33 cellular contexts compared by ENCODE assay signal in the genomic region with DNA sequence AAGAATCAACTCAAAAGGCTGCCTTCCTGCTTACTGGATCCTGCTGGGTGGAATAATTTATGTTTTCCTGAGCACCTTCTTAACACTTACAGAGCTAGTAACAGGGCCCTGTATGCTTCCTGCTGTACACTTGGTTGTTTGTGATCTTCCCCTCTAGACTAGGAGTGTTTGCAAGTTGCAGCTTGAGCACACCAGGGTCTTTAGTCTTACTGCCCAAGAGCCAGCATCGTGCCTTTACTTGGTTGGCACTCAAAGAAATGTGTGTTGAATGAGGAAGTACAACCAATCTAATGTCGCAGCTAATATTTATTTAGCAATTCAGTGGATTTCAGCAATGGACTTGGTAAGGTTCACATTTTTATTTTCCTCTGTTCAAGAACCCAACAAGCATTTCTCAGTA. TPM values are rescaled to one million over a fixed set of nuclear protein-coding genes. Genes with fewer than 3 reads are reported as not detected.
"Had no signal": no experiment of that assay in that cellular context is flagged by ENCODE, and none has a peak within 500 bp of the region (broad histone marks: within the 10 kb centered on the region; RNA-seq: fewer than 3 reads in every experiment).

No MANE protein-coding gene starts in this region.

- ATAC-seq: activated naive CD4-positive, alpha-beta T cell treated with anti-CD3 and anti-CD28 coated beads, Interleukin-2, amount 50 U/mL, for 72 hours; activated T-cell treated with anti-CD3 and anti-CD28 coated beads, Interleukin-2, amount 50 U/mL, for 72 hours; esophagus mucosa; foreskin keratinocyte; gastrocnemius medialis; heart left ventricle had no signal

- H3K9me3 ChIP-seq: ascending aorta, breast epithelium, gastrocnemius medialis, heart left ventricle had no signal

- H3K4me1 ChIP-seq: ascending aorta, breast epithelium, foreskin keratinocyte, gastrocnemius medialis, heart left ventricle had no signal

- H3K27me3 ChIP-seq: ascending aorta, cardiac muscle cell, foreskin keratinocyte had no signal

- H3K4me3 Mint-ChIP-seq: activated CD4-positive, alpha-beta memory T cell treated with anti-CD3 and anti-CD28 coated beads, Interleukin-2, amount 10 ng/mL, durations not matched to agents 7 days and 5 days; activated CD4-positive, alpha-beta T cell treated with anti-CD3 and anti-CD28 coated beads, Interleukin-2, amount 10 ng/mL, durations not matched to agents 7 days and 5 days; activated naive CD4-positive, alpha-beta T cell treated with anti-CD3 and anti-CD28 coated beads, Interleukin-2, amount 10 ng/mL, durations not matched to agents 7 days and 5 days; activated naive CD8-positive, alpha-beta T cell treated with anti-CD3 and anti-CD28 coated beads, Interleukin-2, amount 10 ng/mL, durations not matched to agents 7 days and 5 days; activated T-cell treated with anti-CD3 and anti-CD28 coated beads, Interleukin-2, amount 50 U/mL, for 24 hours; activated T-cell treated with anti-CD3 and anti-CD28 coated beads, Interleukin-2, amount 50 U/mL, for 72 hours; brain; central memory CD8-positive, alpha-beta T cell; dendritic cell treated with granulocyte-macrophage colony-stimulating factor and Interleukin-4, amounts not matched to agents 40 ng/mL and 50 ng/mL, for 4 days; endodermal cell had no signal

- H3K4me3 ChIP-seq: ascending aorta, breast epithelium, cardiac muscle cell, coronary artery, dorsolateral prefrontal cortex, gastrocnemius medialis, heart left ventricle had no signal

- H3K4me1 Mint-ChIP-seq: activated CD4-positive, alpha-beta memory T cell treated with anti-CD3 and anti-CD28 coated beads, Interleukin-2, amount 10 ng/mL, durations not matched to agents 7 days and 5 days; activated CD4-positive, alpha-beta T cell treated with anti-CD3 and anti-CD28 coated beads, Interleukin-2, amount 10 ng/mL, durations not matched to agents 7 days and 5 days; activated naive CD4-positive, alpha-beta T cell treated with anti-CD3 and anti-CD28 coated beads, Interleukin-2, amount 10 ng/mL, durations not matched to agents 7 days and 5 days; activated naive CD8-positive, alpha-beta T cell treated with anti-CD3 and anti-CD28 coated beads, Interleukin-2, amount 10 ng/mL, durations not matched to agents 7 days and 5 days; brain; central memory CD8-positive, alpha-beta T cell had no signal

- H3K27ac Mint-ChIP-seq: activated CD4-positive, alpha-beta memory T cell treated with anti-CD3 and anti-CD28 coated beads, Interleukin-2, amount 10 ng/mL, durations not matched to agents 7 days and 5 days; activated CD4-positive, alpha-beta T cell treated with anti-CD3 and anti-CD28 coated beads, Interleukin-2, amount 10 ng/mL, durations not matched to agents 7 days and 5 days; activated naive CD4-positive, alpha-beta T cell treated with anti-CD3 and anti-CD28 coated beads, Interleukin-2, amount 10 ng/mL, durations not matched to agents 7 days and 5 days; activated naive CD4-positive, alpha-beta T cell treated with anti-CD3 and anti-CD28 coated beads, Interleukin-2, amount 50 U/mL, for 72 hours; activated naive CD8-positive, alpha-beta T cell treated with anti-CD3 and anti-CD28 coated beads, Interleukin-2, amount 10 ng/mL, durations not matched to agents 7 days and 5 days; activated T-cell treated with anti-CD3 and anti-CD28 coated beads, Interleukin-2, amount 50 U/mL, for 24 hours; activated T-cell treated with anti-CD3 and anti-CD28 coated beads, Interleukin-2, amount 50 U/mL, for 72 hours; brain; dendritic cell treated with granulocyte-macrophage colony-stimulating factor and Interleukin-4, amounts not matched to agents 40 ng/mL and 50 ng/mL, for 4 days; endodermal cell had no signal

- DNase-seq: activated CD4-positive, alpha-beta memory T cell treated with anti-CD3 and anti-CD28 coated beads, Interleukin-2, amount 10 ng/mL, durations not matched to agents 7 days and 5 days; activated CD4-positive, alpha-beta T cell treated with anti-CD3 and anti-CD28 coated beads for 1 hour; activated CD4-positive, alpha-beta T cell treated with anti-CD3 and anti-CD28 coated beads for 4 hours; activated CD4-positive, alpha-beta T cell treated with anti-CD3 and anti-CD28 coated beads, Interleukin-2, amount 10 ng/mL, durations not matched to agents 7 days and 5 days; activated CD4-positive, alpha-beta T cell treated with anti-CD3 and anti-CD28 coated beads, Interleukin-2, amount 50 U/mL, for 4 hours; activated CD8-positive, alpha-beta memory T cell treated with anti-CD3 and anti-CD28 coated beads, Interleukin-2, amount 50 U/mL, for 48 hours; activated gamma-delta T cell; activated naive CD4-positive, alpha-beta T cell; activated naive CD4-positive, alpha-beta T cell treated with anti-CD3 and anti-CD28 coated beads, Interleukin-2, amount 10 ng/mL, durations not matched to agents 7 days and 5 days; activated naive CD8-positive, alpha-beta T cell treated with anti-CD3 and anti-CD28 coated beads, Interleukin-2, amount 10 ng/mL, durations not matched to agents 7 days and 5 days; activated T-cell treated with anti-CD3 and anti-CD28 coated beads for 4 hours; activated T-cell treated with anti-CD3 and anti-CD28 coated beads, Interleukin-2, amount 50 U/mL, for 24 hours; activated T-cell treated with anti-CD3 and anti-CD28 coated beads, Interleukin-2, amount 50 U/mL, for 72 hours; dorsolateral prefrontal cortex; effector memory CD4-positive, alpha-beta T cell; endodermal cell; foreskin keratinocyte; gastrocnemius medialis; glutamatergic neuron; heart left ventricle; T-helper 2 cell had no signal

- H3K9me3 Mint-ChIP-seq: activated CD4-positive, alpha-beta memory T cell treated with anti-CD3 and anti-CD28 coated beads, Interleukin-2, amount 10 ng/mL, durations not matched to agents 7 days and 5 days; activated CD4-positive, alpha-beta T cell treated with anti-CD3 and anti-CD28 coated beads, Interleukin-2, amount 10 ng/mL, durations not matched to agents 7 days and 5 days; activated naive CD4-positive, alpha-beta T cell treated with anti-CD3 and anti-CD28 coated beads, Interleukin-2, amount 10 ng/mL, durations not matched to agents 7 days and 5 days; activated naive CD8-positive, alpha-beta T cell treated with anti-CD3 and anti-CD28 coated beads, Interleukin-2, amount 10 ng/mL, durations not matched to agents 7 days and 5 days; activated T-cell treated with anti-CD3 and anti-CD28 coated beads, Interleukin-2, amount 50 U/mL, for 24 hours; brain; central memory CD8-positive, alpha-beta T cell; dendritic cell treated with granulocyte-macrophage colony-stimulating factor and Interleukin-4, amounts not matched to agents 40 ng/mL and 50 ng/mL, for 4 days; endodermal cell had no signal

- H3K36me3 ChIP-seq: ascending aorta, breast epithelium, cardiac muscle cell, gastrocnemius medialis, heart left ventricle had no signal

- H3K36me3 Mint-ChIP-seq: activated naive CD4-positive, alpha-beta T cell treated with anti-CD3 and anti-CD28 coated beads, Interleukin-2, amount 10 ng/mL, durations not matched to agents 7 days and 5 days; activated naive CD4-positive, alpha-beta T cell treated with anti-CD3 and anti-CD28 coated beads, Interleukin-2, amount 50 U/mL, for 72 hours; activated naive CD8-positive, alpha-beta T cell treated with anti-CD3 and anti-CD28 coated beads, Interleukin-2, amount 10 ng/mL, durations not matched to agents 7 days and 5 days; brain had no signal

- H3K27ac ChIP-seq: ascending aorta, breast epithelium, coronary artery, dorsolateral prefrontal cortex, foreskin keratinocyte, gastrocnemius medialis, heart left ventricle had no signal

RNA-seq across cellular contexts. Expression of a gene that starts 57.5 kb away (rescaled TPM):
- total RNA-seq: activated CD4-positive, alpha-beta memory T cell treated with anti-CD3 and anti-CD28 coated beads, Interleukin-2, amount 10 ng/mL, durations not matched to agents 7 days and 5 days; activated CD4-positive, alpha-beta T cell treated with anti-CD3 and anti-CD28 coated beads, Interleukin-2, amount 10 ng/mL, durations not matched to agents 7 days and 5 days; activated naive CD4-positive, alpha-beta T cell treated with anti-CD3 and anti-CD28 coated beads, Interleukin-2, amount 50 U/mL, for 72 hours; activated naive CD8-positive, alpha-beta T cell treated with anti-CD3 and anti-CD28 coated beads, Interleukin-2, amount 10 ng/mL, durations not matched to agents 7 days and 5 days; activated T-cell treated with anti-CD3 and anti-CD28 coated beads, Interleukin-2, amount 50 U/mL, for 72 hours; ascending aorta; cerebellum; endodermal cell; epithelial cell of proximal tubule; esophagus mucosa; foreskin keratinocyte; gastrocnemius medialis; T-helper 1 cell treated with Interleukin-12 subunit alpha and Interleukin-12 subunit beta and Interleukin-4 antibody, amounts not matched to agents 30 ng/mL and 1 ng/mL, for 36 hours had no signal
